ENCODE assay signal across 9 cellular contexts in genomic region chr11:128717581-128717980, GRCh38. TPM values are rescaled to one million over a fixed set of nuclear protein-coding genes. Genes with fewer than 3 reads are reported as not detected.
A peak's percentile ranks its signal among the peaks of the same experiment; 100 is the strongest.
DNase-seq lines count a peak whose midpoint lies in the region; ATAC-seq and TF ChIP-seq lines count a peak whose summit lies in the region.
"Had no signal": no experiment of that assay in that cellular context is flagged by ENCODE, and none has a peak within 500 bp of the region (broad histone marks: within the 10 kb centered on the region; RNA-seq: fewer than 3 reads in every experiment).

No MANE protein-coding gene starts in this region.

- H3K27me3 ChIP-seq in mucosa of rectum (ENCODE audit: control insufficient read depth in 2 of 2, insufficient read depth in 2 of 2, low read length in 2 of 2): no peaks in the 10 kb centered on the region
- H3K27me3 ChIP-seq in transverse colon: no peaks in the 10 kb centered on the region

- peak; percentile 51 for DNase-seq in activated naive CD4-positive, alpha-beta T cell treated with anti-CD3 and anti-CD28 coated beads, Interleukin-2, amount 10 ng/mL, durations not matched to agents 7 days and 5 days
- DNase-seq in activated naive CD4-positive, alpha-beta T cell (lab: John Stamatoyannopoulos, UW): no peak
- DNase-seq in activated CD8-positive, alpha-beta T cell treated with anti-CD3 and anti-CD28 coated beads, Interleukin-2, amount 10 ng/mL, durations not matched to agents 7 days and 5 days: peak; percentile 63
- DNase-seq in transverse colon: no peak
- DNase-seq in central memory CD4-positive, alpha-beta T cell: no peak

- H3K9ac ChIP-seq in mucosa of rectum (ENCODE audit: low read depth in 1 of 2, low read length in 2 of 2): no peak overlapping the region

- peak overlapping the region; percentile 93 for H3K27ac Mint-ChIP-seq in activated naive CD4-positive, alpha-beta T cell treated with anti-CD3 and anti-CD28 coated beads, Interleukin-2, amount 10 ng/mL, durations not matched to agents 7 days and 5 days
- peak overlapping the region; percentile 97 for H3K27ac Mint-ChIP-seq in activated CD8-positive, alpha-beta T cell treated with anti-CD3 and anti-CD28 coated beads, Interleukin-2, amount 10 ng/mL, durations not matched to agents 7 days and 5 days

- no peaks in the 10 kb centered on the region for H3K9me3 Mint-ChIP-seq in activated naive CD4-positive, alpha-beta T cell treated with anti-CD3 and anti-CD28 coated beads, Interleukin-2, amount 10 ng/mL, durations not matched to agents 7 days and 5 days
- H3K9me3 Mint-ChIP-seq in activated CD8-positive, alpha-beta T cell treated with anti-CD3 and anti-CD28 coated beads, Interleukin-2, amount 10 ng/mL, durations not matched to agents 7 days and 5 days (ENCODE audit: insufficient read depth): no peaks in the 10 kb centered on the region

- TF ChIP-seq CTCF in transverse colon (IDR thresholded peaks at IDR 0.05): no peak

- in situ Hi-C loops in transverse colon (cut with MboI; ENCODE audit: low pct_ligation_motif_present in 1 of 4, low pct_unique_long_range_greater_than_20kb in 1 of 4, low sequenced_read_pairs in 3 of 4): no loop called here

- TF ChIP-seq EP300 in transverse colon (IDR thresholded peaks at IDR 0.05; ENCODE audit: low read depth): no peak

- H3K4me3 ChIP-seq in mucosa of rectum (ENCODE audit: low read length in 2 of 2): no peak overlapping the region
- H3K4me3 ChIP-seq in transverse colon: no peak overlapping the region

- H3K4me1 Mint-ChIP-seq in activated naive CD4-positive, alpha-beta T cell treated with anti-CD3 and anti-CD28 coated beads, Interleukin-2, amount 10 ng/mL, durations not matched to agents 7 days and 5 days: peaks cover 99% of the 10 kb centered on the region
- peaks cover 100% of the 10 kb centered on the region for H3K4me1 Mint-ChIP-seq in activated CD8-positive, alpha-beta T cell treated with anti-CD3 and anti-CD28 coated beads, Interleukin-2, amount 10 ng/mL, durations not matched to agents 7 days and 5 days (ENCODE audit: low read depth)

- no peak for TF ChIP-seq POLR2A in transverse colon (IDR thresholded peaks at IDR 0.05)

- CTCF ChIA-PET in activated naive CD4-positive, alpha-beta T cell treated with anti-CD3 and anti-CD28 coated beads, Interleukin-2, amount 10 ng/mL, durations not matched to agents 7 days and 5 days (lab: Charles Lee): interaction anchor here (0.6 to 1.3 kb wide), 4 partner anchors 9 to 87 kb away, joined by 3 to 4 read pairs (median 3); no protein-coding TSS in a partner anchor
- CTCF ChIA-PET in activated CD8-positive, alpha-beta T cell treated with anti-CD3 and anti-CD28 coated beads, Interleukin-2, amount 10 ng/mL, durations not matched to agents 7 days and 5 days (lab: Charles Lee): interaction anchor here (0.9 to 5.3 kb wide), 7 partner anchors 9 to 560 kb away, joined by 3 to 30 read pairs (median 10); no protein-coding TSS in a partner anchor

- H3K27me3 Mint-ChIP-seq in activated naive CD4-positive, alpha-beta T cell treated with anti-CD3 and anti-CD28 coated beads, Interleukin-2, amount 10 ng/mL, durations not matched to agents 7 days and 5 days: no peaks in the 10 kb centered on the region
- H3K27me3 Mint-ChIP-seq in activated CD8-positive, alpha-beta T cell treated with anti-CD3 and anti-CD28 coated beads, Interleukin-2, amount 10 ng/mL, durations not matched to agents 7 days and 5 days (ENCODE audit: low read depth): no peaks in the 10 kb centered on the region

- no peaks in the 10 kb centered on the region for H3K9me3 ChIP-seq in mucosa of rectum (ENCODE audit: control insufficient read depth in 2 of 2, low read length in 2 of 2)
- H3K9me3 ChIP-seq in transverse colon: no peaks in the 10 kb centered on the region

- ATAC-seq in activated CD8-positive, alpha-beta T cell treated with anti-CD3 and anti-CD28 coated beads, Interleukin-2, amount 10 ng/mL, durations not matched to agents 7 days and 5 days: peak; percentile 21
- ATAC-seq in HG03039 (IDR thresholded peaks at IDR 0.05; ENCODE audit: unreplicated experiment) (no peak), GM21526 (IDR thresholded peaks at IDR 0.05; ENCODE audit: low FRiP score, unreplicated experiment) (no peak)

- H3K4me1 ChIP-seq in mucosa of rectum (ENCODE audit: control insufficient read depth in 2 of 2, insufficient read depth in 2 of 2, low read length in 2 of 2) (peaks cover 22 to 29% of the 10 kb centered on the region in 2 donors), transverse colon (peaks cover 13 to 66% (median 25%) of the 10 kb centered on the region in 4 donors)

- H3K4me3 Mint-ChIP-seq in activated naive CD4-positive, alpha-beta T cell treated with anti-CD3 and anti-CD28 coated beads, Interleukin-2, amount 10 ng/mL, durations not matched to agents 7 days and 5 days: peak overlapping the region; percentile 69
- peak overlapping the region; percentile 76 for H3K4me3 Mint-ChIP-seq in activated CD8-positive, alpha-beta T cell treated with anti-CD3 and anti-CD28 coated beads, Interleukin-2, amount 10 ng/mL, durations not matched to agents 7 days and 5 days

- H3K36me3 ChIP-seq in mucosa of rectum (ENCODE audit: control insufficient read depth in 2 of 2, insufficient read depth in 2 of 2, low read length in 2 of 2) (no peaks in the 10 kb centered on the region), transverse colon (no peaks in the 10 kb centered on the region)

- POLR2A ChIA-PET in activated CD8-positive, alpha-beta T cell treated with anti-CD3 and anti-CD28 coated beads, Interleukin-2, amount 10 ng/mL, durations not matched to agents 7 days and 5 days (lab: Charles Lee): interaction anchor here (0.7 to 4.3 kb wide), 9 partner anchors 10 to 415 kb away, joined by 3 to 30 read pairs (median 5); partner anchors contain the start of gene FLI1

- intact Hi-C loops in transverse colon (cut with DNase I; ENCODE audit: low total_unique reads): no loop called here

- peaks cover 38% of the 10 kb centered on the region for H3K36me3 Mint-ChIP-seq in activated naive CD4-positive, alpha-beta T cell treated with anti-CD3 and anti-CD28 coated beads, Interleukin-2, amount 10 ng/mL, durations not matched to agents 7 days and 5 days
- peaks cover 54% of the 10 kb centered on the region for H3K36me3 Mint-ChIP-seq in activated CD8-positive, alpha-beta T cell treated with anti-CD3 and anti-CD28 coated beads, Interleukin-2, amount 10 ng/mL, durations not matched to agents 7 days and 5 days (ENCODE audit: low read depth)

- H3K27ac ChIP-seq in mucosa of rectum (ENCODE audit: low read depth in 2 of 2, low read length in 2 of 2) (peak overlapping the region; percentile 50 to 84), transverse colon (peak overlapping the region; percentile 76 to 83 (median 78))
- H3K27ac ChIP-seq: VCaP had no signal

RNA-seq across cellular contexts. Expression of gene FLI1, which starts 23.7 kb away (rescaled TPM):
- total RNA-seq in activated CD8-positive, alpha-beta T cell treated with anti-CD3 and anti-CD28 coated beads, Interleukin-2, amount 10 ng/mL, durations not matched to agents 7 days and 5 days: 10 to 100 TPM; 83.4 to 93.4 TPM
- total RNA-seq in transverse colon: 10 to 100 TPM in 1 of 4 donors, 1 to 10 TPM in 3; 7.5 to 19.1 (median 8.4) TPM

Comparison
In these comparisons a context has a peak if more than half of its experiments do, and no peak if none do; other contexts are left out.
1. DNase-seq: peak in activated naive CD4-positive, alpha-beta T cell treated with anti-CD3 and anti-CD28 coated beads, Interleukin-2, amount 10 ng/mL, durations not matched to agents 7 days and 5 days (single experiment) and activated CD8-positive, alpha-beta T cell treated with anti-CD3 and anti-CD28 coated beads, Interleukin-2, amount 10 ng/mL, durations not matched to agents 7 days and 5 days (single experiment); none in activated naive CD4-positive, alpha-beta T cell (0 of 4), transverse colon (single experiment) and central memory CD4-positive, alpha-beta T cell (single experiment).
2. RNA of gene FLI1, which starts 23.7 kb away (total RNA-seq): 83.4 to 93.4 TPM in activated CD8-positive, alpha-beta T cell treated with anti-CD3 and anti-CD28 coated beads, Interleukin-2, amount 10 ng/mL, durations not matched to agents 7 days and 5 days; 7.5 to 19.1 TPM in transverse colon; every median in the first group is over 4 times any median in the second.